30 cellular contexts compared by ENCODE assay signal in the genomic region with DNA sequence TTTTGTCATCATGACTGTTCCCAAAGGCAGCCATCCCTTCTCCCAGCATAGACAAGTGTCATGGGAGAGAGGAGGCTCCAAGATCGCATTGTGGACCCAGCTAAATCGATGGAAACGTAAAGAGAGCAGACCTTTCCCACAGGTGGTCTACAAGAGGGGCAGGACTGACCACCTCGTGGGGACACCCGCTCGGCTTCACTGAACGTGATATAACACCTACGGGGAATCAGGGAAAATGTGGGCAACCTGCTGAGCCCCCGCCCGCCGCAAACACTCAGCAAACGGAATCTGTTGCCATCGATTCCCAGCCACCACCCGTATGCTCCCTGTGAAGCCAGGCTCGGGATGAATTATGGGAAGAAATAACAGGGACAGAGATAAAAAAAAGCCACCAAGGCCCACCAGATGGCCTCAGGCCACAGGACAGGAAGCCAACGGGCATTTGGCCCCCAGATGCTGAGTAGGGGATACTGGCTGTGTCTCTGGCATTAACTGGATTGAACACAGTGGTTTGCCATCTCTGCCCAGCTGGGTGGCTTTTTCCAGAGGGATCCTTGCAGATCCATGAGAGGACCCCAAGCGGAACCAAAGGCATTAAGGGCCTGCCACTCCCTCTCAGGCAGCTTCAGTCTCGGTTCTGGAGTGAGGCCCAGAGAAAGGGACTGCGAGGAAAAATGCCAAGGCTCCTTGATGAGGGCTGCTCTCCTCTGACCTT. TPM values are rescaled to one million over a fixed set of nuclear protein-coding genes. Genes with fewer than 3 reads are reported as not detected.
"Had no signal": no experiment of that assay in that cellular context is flagged by ENCODE, and none has a peak within 500 bp of the region (broad histone marks: within the 10 kb centered on the region; RNA-seq: fewer than 3 reads in every experiment).

No MANE protein-coding gene starts in this region.

- ATAC-seq: activated CD8-positive, alpha-beta T cell treated with anti-CD3 and anti-CD28 coated beads for 36 hours; activated T-cell treated with anti-CD3 and anti-CD28 coated beads, Interleukin-2, amount 50 U/mL, for 72 hours; activated T-helper 17 cell treated with anti-CD3 and anti-CD28 coated beads, Interleukin-2, amount 50 U/mL, for 72 hours; Right ventricle myocardium inferior had no signal

- H3K4me3 Mint-ChIP-seq: activated CD4-positive, alpha-beta T cell treated with anti-CD3 and anti-CD28 coated beads, Interleukin-2, amount 10 ng/mL, durations not matched to agents 24 days and 14 days; activated CD8-positive, alpha-beta T cell treated with anti-CD3 and anti-CD28 coated beads for 36 hours; activated naive CD8-positive, alpha-beta T cell treated with anti-CD3 and anti-CD28 coated beads for 36 hours; activated T-cell treated with anti-CD3 and anti-CD28 coated beads, Interleukin-2, amount 50 U/mL, for 72 hours; activated T-helper 17 cell treated with anti-CD3 and anti-CD28 coated beads, Interleukin-2, amount 50 U/mL, for 72 hours had no signal

- H3K4me1 Mint-ChIP-seq: activated CD4-positive, alpha-beta T cell treated with anti-CD3 and anti-CD28 coated beads, Interleukin-2, amount 10 ng/mL, durations not matched to agents 24 days and 14 days; activated naive CD8-positive, alpha-beta T cell treated with anti-CD3 and anti-CD28 coated beads for 36 hours; activated T-helper 17 cell treated with anti-CD3 and anti-CD28 coated beads, Interleukin-2, amount 50 U/mL, for 72 hours had no signal

- H3K4me2 ChIP-seq: PC-9 had no signal

- DNase-seq: activated CD4-positive, alpha-beta T cell treated with anti-CD3 and anti-CD28 coated beads, Interleukin-2, amount 10 ng/mL, durations not matched to agents 24 days and 14 days; activated CD4-positive, alpha-beta T cell treated with anti-CD3 and anti-CD28 coated beads, Interleukin-2, amount 50 U/mL, for 4 hours; activated CD8-positive, alpha-beta T cell treated with anti-CD3 and anti-CD28 coated beads for 36 hours; activated effector memory CD4-positive, alpha-beta T cell treated with anti-CD3 and anti-CD28 coated beads, Interleukin-2, amount 50 U/mL, for 16 hours; activated naive CD4-positive, alpha-beta T cell; activated naive CD4-positive, alpha-beta T cell treated with anti-CD3 and anti-CD28 coated beads, Interleukin-2, amount 50 U/mL, for 16 hours; activated naive CD8-positive, alpha-beta T cell treated with anti-CD3 and anti-CD28 coated beads for 36 hours; activated T-cell treated with anti-CD3 and anti-CD28 coated beads, Interleukin-2, amount 50 U/mL, for 1 hour; activated T-cell treated with anti-CD3 and anti-CD28 coated beads, Interleukin-2, amount 50 U/mL, for 72 hours; amniotic stem cell; aorta; brain microvascular endothelial cell; NCI-H1092 treated with DMSO at 0.1 percent for 48 hours; NCI-H146; NCI-H187; NCI-H2029 treated with DMSO at 0.1 percent for 48 hours; NCI-H2107; NCI-H2171; NCI-H510A; NCI-H526; NCI-H748 treated with DMSO at 0.1 percent for 48 hours; NK-92 treated with Interleukin-12 subunit alpha and Interleukin-12 subunit beta, amount 100 ng/mL, for 24 hours; PC-9; SIG-M5 had no signal

- H3K27me3 ChIP-seq: brain microvascular endothelial cell had no signal

- H2AFZ ChIP-seq: PC-9 had no signal

- H3K27ac ChIP-seq: brain microvascular endothelial cell, PC-9, RWPE1 had no signal

- H3K9me3 Mint-ChIP-seq: activated CD4-positive, alpha-beta T cell treated with anti-CD3 and anti-CD28 coated beads, Interleukin-2, amount 10 ng/mL, durations not matched to agents 24 days and 14 days; activated CD8-positive, alpha-beta T cell treated with anti-CD3 and anti-CD28 coated beads for 36 hours; activated naive CD8-positive, alpha-beta T cell treated with anti-CD3 and anti-CD28 coated beads for 36 hours; activated T-cell treated with anti-CD3 and anti-CD28 coated beads, Interleukin-2, amount 50 U/mL, for 72 hours; activated T-helper 17 cell treated with anti-CD3 and anti-CD28 coated beads, Interleukin-2, amount 50 U/mL, for 72 hours had no signal

- H3K36me3 ChIP-seq: brain microvascular endothelial cell had no signal

- H3K36me3 Mint-ChIP-seq: activated naive CD8-positive, alpha-beta T cell treated with anti-CD3 and anti-CD28 coated beads for 36 hours had no signal

- H3K27me3 Mint-ChIP-seq: activated CD4-positive, alpha-beta T cell treated with anti-CD3 and anti-CD28 coated beads, Interleukin-2, amount 10 ng/mL, durations not matched to agents 24 days and 14 days had no signal

- H3K27ac Mint-ChIP-seq: activated CD4-positive, alpha-beta T cell treated with anti-CD3 and anti-CD28 coated beads, Interleukin-2, amount 10 ng/mL, durations not matched to agents 24 days and 14 days; activated CD8-positive, alpha-beta T cell treated with anti-CD3 and anti-CD28 coated beads for 36 hours; activated naive CD8-positive, alpha-beta T cell treated with anti-CD3 and anti-CD28 coated beads for 36 hours; activated T-cell treated with anti-CD3 and anti-CD28 coated beads, Interleukin-2, amount 50 U/mL, for 72 hours; activated T-helper 17 cell treated with anti-CD3 and anti-CD28 coated beads, Interleukin-2, amount 50 U/mL, for 72 hours had no signal

- H3K4me3 ChIP-seq: PC-9 had no signal

RNA-seq across cellular contexts. Expression of a gene that starts 44.4 kb away (rescaled TPM):
- total RNA-seq: activated CD8-positive, alpha-beta memory T cell treated with anti-CD3 and anti-CD28 coated beads for 36 hours; activated CD8-positive, alpha-beta T cell treated with anti-CD3 and anti-CD28 coated beads for 36 hours; activated naive CD8-positive, alpha-beta T cell treated with anti-CD3 and anti-CD28 coated beads for 36 hours; activated T-helper 17 cell treated with anti-CD3 and anti-CD28 coated beads, Interleukin-2, amount 50 U/mL, for 72 hours; T-helper 1 cell treated with Interleukin-12 subunit alpha and Interleukin-12 subunit beta and Interleukin-4 antibody, amounts not matched to agents 30 ng/mL and 1 ng/mL, for 36 hours; T-helper 2 cell treated with Interferon-gamma antibody and Interleukin-4, amounts not matched to agents 100 ng/mL and 5 ng/mL, for 36 hours had no signal
- polyA plus RNA-seq: aorta had no signal
